In the genomic region with DNA sequence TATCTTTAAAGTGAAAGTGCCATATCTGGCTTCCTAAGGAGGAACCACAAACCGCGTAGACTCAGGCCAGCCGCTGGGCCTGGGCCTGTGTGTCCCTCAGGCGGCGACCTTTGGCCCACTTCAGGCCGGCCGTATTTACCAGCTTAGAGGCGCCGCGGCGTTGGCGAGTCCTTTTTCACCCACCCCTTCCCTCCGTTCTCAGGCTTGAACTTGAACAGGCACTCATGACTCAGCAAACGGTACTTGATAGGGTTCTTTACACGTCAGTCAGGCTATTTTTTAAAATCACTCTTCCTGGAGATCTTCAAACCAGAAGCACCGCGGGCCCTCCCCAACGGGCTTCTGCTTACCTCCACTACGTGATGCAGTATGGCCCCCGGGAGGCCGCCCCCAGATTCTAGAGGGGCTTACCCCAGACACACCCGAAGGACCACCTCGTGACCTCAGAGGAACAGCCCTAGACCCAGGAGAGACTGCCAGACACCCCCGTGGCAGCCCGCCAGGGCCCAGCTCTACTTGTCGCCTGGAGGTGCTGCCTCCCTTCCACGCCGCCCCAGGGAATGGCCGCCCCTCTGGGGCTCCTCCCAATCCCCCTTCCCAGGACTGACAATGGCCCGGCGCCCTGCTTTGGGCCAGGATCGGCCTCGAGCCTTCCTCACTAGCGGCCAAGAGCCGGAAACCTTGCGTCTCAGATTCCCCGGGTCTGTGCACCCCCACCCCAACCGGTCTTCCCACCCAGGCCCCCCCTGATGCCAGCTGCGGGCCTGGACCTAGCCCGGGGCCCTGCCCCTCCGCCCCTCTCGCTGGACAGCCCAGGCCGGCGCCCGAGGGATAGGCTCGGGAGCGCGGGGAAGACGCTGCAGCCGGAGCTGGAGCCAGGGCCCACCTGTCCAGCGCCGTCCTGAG, we compare ENCODE assay signal across 1 cellular context.
A peak's percentile ranks its signal among the peaks of the same experiment; 100 is the strongest.
TF ChIP-seq lines count a peak whose summit lies in the region.

No MANE protein-coding gene starts in this region.

TF ChIP-seq in K562, 482 proteins besides CTCF, POLR2A, EP300 and RAD21 (continued from another document and continues in another):
- TF ChIP-seq, protein P1, sequence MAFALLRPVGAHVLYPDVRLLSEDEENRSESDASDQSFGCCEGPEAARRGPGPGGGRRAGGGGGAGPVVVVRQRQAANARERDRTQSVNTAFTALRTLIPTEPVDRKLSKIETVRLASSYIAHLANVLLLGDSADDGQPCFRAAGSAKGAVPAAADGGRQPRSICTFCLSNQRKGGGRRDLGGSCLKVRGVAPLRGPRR (CRISPR knock-in tag; IDR thresholded peaks at IDR 0.05) = no peak
- TF ChIP-seq MED1 (CRISPR knock-in tag; IDR thresholded peaks at IDR 0.05; ENCODE audit: borderline replicate concordance) = no peak
- TF ChIP-seq HMBOX1 (IDR thresholded peaks at IDR 0.05) = peak; percentile 82; the same call in 1 of the 2 replicates
- TF ChIP-seq BCL6 (CRISPR knock-in tag; IDR thresholded peaks at IDR 0.05) = no peak
- no peak for TF ChIP-seq SNIP1 (IDR thresholded peaks at IDR 0.05; ENCODE audit: low read depth)
- TF ChIP-seq ELF1 (tag; IDR thresholded peaks at IDR 0.05) = peak; percentile 75
- TF ChIP-seq FOXP4 (CRISPR knock-in tag; IDR thresholded peaks at IDR 0.05; ENCODE audit: borderline replicate concordance) = no peak
- no peak for TF ChIP-seq TGIF2 (CRISPR knock-in tag; IDR thresholded peaks at IDR 0.05)
- peak; percentile 51 for TF ChIP-seq CREB1 (IDR thresholded peaks at IDR 0.05)
- no peak for TF ChIP-seq CREB1 (CRISPR knock-in tag; IDR thresholded peaks at IDR 0.05)
- TF ChIP-seq HNRNPH1 (optimal IDR thresholded peaks at IDR 0.05; ENCODE audit: low read depth, low read length) = no peak
- TF ChIP-seq TAL1 (IDR thresholded peaks at IDR 0.05) = peak; percentile 46; the same call in 1 of the 2 replicates
- no peak for TF ChIP-seq ZNF140 (CRISPR knock-in tag; IDR thresholded peaks at IDR 0.05)
- peak; percentile 82 for TF ChIP-seq POLR2G (IDR thresholded peaks at IDR 0.05; ENCODE audit: low read depth, low read length)
- no peak for TF ChIP-seq ZNF184 (CRISPR knock-in tag; IDR thresholded peaks at IDR 0.05)
- no peak for TF ChIP-seq AFF4 (CRISPR knock-in tag; IDR thresholded peaks at IDR 0.05)
- TF ChIP-seq TEAD1 (CRISPR knock-in tag; IDR thresholded peaks at IDR 0.05) = peak in 1 of 2 experiments; percentile 43; a peak in 1 of 4 replicates
- TF ChIP-seq ZBTB2 (IDR thresholded peaks at IDR 0.05) = no peak; the same call in 1 of the 2 replicates
- TF ChIP-seq HMGN3 (IDR thresholded peaks at IDR 0.05; ENCODE audit: borderline replicate concordance, extremely low read depth, insufficient read length, low read depth, low read length) = peak; percentile 87
- peak; percentile 97 for TF ChIP-seq ZSCAN29 (IDR thresholded peaks at IDR 0.05)
- no peak for TF ChIP-seq ZNF77 (CRISPR knock-in tag; IDR thresholded peaks at IDR 0.05)
- TF ChIP-seq CBFA2T3 (IDR thresholded peaks at IDR 0.05) = peak; percentile 85
- TF ChIP-seq, protein P2, sequence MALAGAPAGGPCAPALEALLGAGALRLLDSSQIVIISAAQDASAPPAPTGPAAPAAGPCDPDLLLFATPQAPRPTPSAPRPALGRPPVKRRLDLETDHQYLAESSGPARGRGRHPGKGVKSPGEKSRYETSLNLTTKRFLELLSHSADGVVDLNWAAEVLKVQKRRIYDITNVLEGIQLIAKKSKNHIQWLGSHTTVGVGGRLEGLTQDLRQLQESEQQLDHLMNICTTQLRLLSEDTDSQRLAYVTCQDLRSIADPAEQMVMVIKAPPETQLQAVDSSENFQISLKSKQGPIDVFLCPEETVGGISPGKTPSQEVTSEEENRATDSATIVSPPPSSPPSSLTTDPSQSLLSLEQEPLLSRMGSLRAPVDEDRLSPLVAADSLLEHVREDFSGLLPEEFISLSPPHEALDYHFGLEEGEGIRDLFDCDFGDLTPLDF (CRISPR knock-in tag; IDR thresholded peaks at IDR 0.05) = no peak
- no peak for TF ChIP-seq ZNF778 (CRISPR knock-in tag; IDR thresholded peaks at IDR 0.05)
- TF ChIP-seq, protein P3, sequence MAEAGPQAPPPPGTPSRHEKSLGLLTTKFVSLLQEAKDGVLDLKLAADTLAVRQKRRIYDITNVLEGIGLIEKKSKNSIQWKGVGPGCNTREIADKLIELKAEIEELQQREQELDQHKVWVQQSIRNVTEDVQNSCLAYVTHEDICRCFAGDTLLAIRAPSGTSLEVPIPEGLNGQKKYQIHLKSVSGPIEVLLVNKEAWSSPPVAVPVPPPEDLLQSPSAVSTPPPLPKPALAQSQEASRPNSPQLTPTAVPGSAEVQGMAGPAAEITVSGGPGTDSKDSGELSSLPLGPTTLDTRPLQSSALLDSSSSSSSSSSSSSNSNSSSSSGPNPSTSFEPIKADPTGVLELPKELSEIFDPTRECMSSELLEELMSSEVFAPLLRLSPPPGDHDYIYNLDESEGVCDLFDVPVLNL (CRISPR knock-in tag; IDR thresholded peaks at IDR 0.05; ENCODE audit: low read depth) = no peak
- 0 out of 2 replicates have a peak, but pooled peaks have one; percentile 54 for TF ChIP-seq ZNF12 (CRISPR knock-in tag; IDR thresholded peaks at IDR 0.05)
- TF ChIP-seq, protein P4, sequence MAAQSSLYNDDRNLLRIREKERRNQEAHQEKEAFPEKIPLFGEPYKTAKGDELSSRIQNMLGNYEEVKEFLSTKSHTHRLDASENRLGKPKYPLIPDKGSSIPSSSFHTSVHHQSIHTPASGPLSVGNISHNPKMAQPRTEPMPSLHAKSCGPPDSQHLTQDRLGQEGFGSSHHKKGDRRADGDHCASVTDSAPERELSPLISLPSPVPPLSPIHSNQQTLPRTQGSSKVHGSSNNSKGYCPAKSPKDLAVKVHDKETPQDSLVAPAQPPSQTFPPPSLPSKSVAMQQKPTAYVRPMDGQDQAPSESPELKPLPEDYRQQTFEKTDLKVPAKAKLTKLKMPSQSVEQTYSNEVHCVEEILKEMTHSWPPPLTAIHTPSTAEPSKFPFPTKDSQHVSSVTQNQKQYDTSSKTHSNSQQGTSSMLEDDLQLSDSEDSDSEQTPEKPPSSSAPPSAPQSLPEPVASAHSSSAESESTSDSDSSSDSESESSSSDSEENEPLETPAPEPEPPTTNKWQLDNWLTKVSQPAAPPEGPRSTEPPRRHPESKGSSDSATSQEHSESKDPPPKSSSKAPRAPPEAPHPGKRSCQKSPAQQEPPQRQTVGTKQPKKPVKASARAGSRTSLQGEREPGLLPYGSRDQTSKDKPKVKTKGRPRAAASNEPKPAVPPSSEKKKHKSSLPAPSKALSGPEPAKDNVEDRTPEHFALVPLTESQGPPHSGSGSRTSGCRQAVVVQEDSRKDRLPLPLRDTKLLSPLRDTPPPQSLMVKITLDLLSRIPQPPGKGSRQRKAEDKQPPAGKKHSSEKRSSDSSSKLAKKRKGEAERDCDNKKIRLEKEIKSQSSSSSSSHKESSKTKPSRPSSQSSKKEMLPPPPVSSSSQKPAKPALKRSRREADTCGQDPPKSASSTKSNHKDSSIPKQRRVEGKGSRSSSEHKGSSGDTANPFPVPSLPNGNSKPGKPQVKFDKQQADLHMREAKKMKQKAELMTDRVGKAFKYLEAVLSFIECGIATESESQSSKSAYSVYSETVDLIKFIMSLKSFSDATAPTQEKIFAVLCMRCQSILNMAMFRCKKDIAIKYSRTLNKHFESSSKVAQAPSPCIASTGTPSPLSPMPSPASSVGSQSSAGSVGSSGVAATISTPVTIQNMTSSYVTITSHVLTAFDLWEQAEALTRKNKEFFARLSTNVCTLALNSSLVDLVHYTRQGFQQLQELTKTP (IDR thresholded peaks at IDR 0.05; ENCODE audit: low read depth in 1 of 2, partially characterized antibody in 2 of 2) = peak in 1 of 2 experiments; percentile 97
- TF ChIP-seq FIP1L1 (IDR thresholded peaks at IDR 0.05; ENCODE audit: low read depth, low read length, poor library complexity, severe bottlenecking) = no peak
- TF ChIP-seq, protein P5, sequence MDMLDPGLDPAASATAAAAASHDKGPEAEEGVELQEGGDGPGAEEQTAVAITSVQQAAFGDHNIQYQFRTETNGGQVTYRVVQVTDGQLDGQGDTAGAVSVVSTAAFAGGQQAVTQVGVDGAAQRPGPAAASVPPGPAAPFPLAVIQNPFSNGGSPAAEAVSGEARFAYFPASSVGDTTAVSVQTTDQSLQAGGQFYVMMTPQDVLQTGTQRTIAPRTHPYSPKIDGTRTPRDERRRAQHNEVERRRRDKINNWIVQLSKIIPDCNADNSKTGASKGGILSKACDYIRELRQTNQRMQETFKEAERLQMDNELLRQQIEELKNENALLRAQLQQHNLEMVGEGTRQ (CRISPR knock-in tag; IDR thresholded peaks at IDR 0.05) = no peak
- TF ChIP-seq PCBP2 (IDR thresholded peaks at IDR 0.05; ENCODE audit: low read depth, low read length, poor library complexity, severe bottlenecking) = no peak
- peak; percentile 83 for TF ChIP-seq PHF8 (IDR thresholded peaks at IDR 0.05; ENCODE audit: borderline replicate concordance, low read length)
- TF ChIP-seq, protein P6, sequence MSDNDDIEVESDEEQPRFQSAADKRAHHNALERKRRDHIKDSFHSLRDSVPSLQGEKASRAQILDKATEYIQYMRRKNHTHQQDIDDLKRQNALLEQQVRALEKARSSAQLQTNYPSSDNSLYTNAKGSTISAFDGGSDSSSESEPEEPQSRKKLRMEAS (CRISPR knock-in tag; IDR thresholded peaks at IDR 0.05) = no peak
- TF ChIP-seq TEAD2 (tag; IDR thresholded peaks at IDR 0.05) = no peak
- TF ChIP-seq RCOR1 (IDR thresholded peaks at IDR 0.05; ENCODE audit: borderline replicate concordance in 1 of 2, low read depth in 2 of 2, low read length in 2 of 2) = peak; percentile 87 to 95; a peak in 3 of 4 replicates
- TF ChIP-seq, protein P7, sequence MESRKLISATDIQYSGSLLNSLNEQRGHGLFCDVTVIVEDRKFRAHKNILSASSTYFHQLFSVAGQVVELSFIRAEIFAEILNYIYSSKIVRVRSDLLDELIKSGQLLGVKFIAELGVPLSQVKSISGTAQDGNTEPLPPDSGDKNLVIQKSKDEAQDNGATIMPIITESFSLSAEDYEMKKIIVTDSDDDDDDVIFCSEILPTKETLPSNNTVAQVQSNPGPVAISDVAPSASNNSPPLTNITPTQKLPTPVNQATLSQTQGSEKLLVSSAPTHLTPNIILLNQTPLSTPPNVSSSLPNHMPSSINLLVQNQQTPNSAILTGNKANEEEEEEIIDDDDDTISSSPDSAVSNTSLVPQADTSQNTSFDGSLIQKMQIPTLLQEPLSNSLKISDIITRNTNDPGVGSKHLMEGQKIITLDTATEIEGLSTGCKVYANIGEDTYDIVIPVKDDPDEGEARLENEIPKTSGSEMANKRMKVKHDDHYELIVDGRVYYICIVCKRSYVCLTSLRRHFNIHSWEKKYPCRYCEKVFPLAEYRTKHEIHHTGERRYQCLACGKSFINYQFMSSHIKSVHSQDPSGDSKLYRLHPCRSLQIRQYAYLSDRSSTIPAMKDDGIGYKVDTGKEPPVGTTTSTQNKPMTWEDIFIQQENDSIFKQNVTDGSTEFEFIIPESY (CRISPR knock-in tag; IDR thresholded peaks at IDR 0.05) = peak; percentile 41; the same call in 1 of the 2 replicates
